8 cellular contexts compared by ENCODE assay signal in the genomic region with DNA sequence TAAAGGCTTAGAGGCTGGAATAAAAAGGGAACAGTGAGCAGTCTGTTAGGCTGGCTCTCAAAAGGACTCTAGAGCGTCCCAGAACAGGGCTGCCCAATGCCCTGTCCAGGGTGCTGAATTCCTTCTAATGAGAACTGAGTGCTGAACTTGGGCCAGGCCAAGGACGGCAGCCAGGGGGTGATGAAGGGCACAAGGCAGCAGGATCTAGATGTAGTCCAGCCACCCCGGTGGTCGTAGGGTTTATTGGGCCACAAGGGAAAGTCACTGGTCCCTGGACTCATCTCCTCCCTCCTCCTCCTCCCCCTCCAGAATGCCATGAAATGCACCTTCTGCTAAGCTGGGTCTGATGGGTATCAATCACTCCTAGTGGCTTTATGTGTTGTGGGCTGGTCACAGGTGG. TPM values are rescaled to one million over a fixed set of nuclear protein-coding genes. Genes with fewer than 3 reads are reported as not detected.
DNase-seq lines count a peak whose midpoint lies in the region; ATAC-seq, FAIRE-seq and TF ChIP-seq lines count a peak whose summit lies in the region.

No MANE protein-coding gene starts in this region.

- H3K9ac ChIP-seq in H1 (replicated peaks in 1 of 4; ENCODE audit: extremely low read depth in 1 of 4, low read depth in 3 of 4, low read length in 3 of 4), result no peak overlapping the region

- POLR2A ChIA-PET in CD4-positive, alpha-beta T cell (lab: Charles Lee), result no interaction called here
- POLR2A ChIA-PET in WTC11 (lab: Charles Lee) (no interaction called here), H1 (lab: Charles Lee; ENCODE audit: partially characterized antibody) (interaction anchor here (1.2 kb wide), 1 partner anchor 492 kb away, joined by 3 read pairs; no protein-coding TSS in a partner anchor)

- no peak for TF ChIP-seq EP300 in H1 (IDR thresholded peaks at IDR 0.05; ENCODE audit: borderline replicate concordance in 1 of 2, low read depth in 2 of 2, low read length in 2 of 2)

- H3K36me3 Mint-ChIP-seq in CD4-positive, alpha-beta T cell (ENCODE audit: low read depth), result no peaks in the 10 kb centered on the region
- no peaks in the 10 kb centered on the region for H3K36me3 Mint-ChIP-seq in WTC11

- H3K27ac Mint-ChIP-seq in CD4-positive, alpha-beta T cell, result no peak overlapping the region
- H3K27ac Mint-ChIP-seq in WTC11, result no peak overlapping the region

- peaks cover 0 to 6% (median 2%) of the 10 kb centered on the region in 4 experiments; a peak in 2 of 7 replicates for H3K4me1 ChIP-seq in H1 (replicated peaks in 1 of 4; ENCODE audit: control insufficient read depth in 3 of 4, insufficient read depth in 4 of 4, low read length in 3 of 4)

- no peaks in the 10 kb centered on the region for H3K27me3 Mint-ChIP-seq in CD4-positive, alpha-beta T cell
- peaks cover under 1% of the 10 kb centered on the region for H3K27me3 Mint-ChIP-seq in WTC11 (ENCODE audit: low read depth)

- H3K14ac ChIP-seq in H1 (ENCODE audit: insufficient read length), result no peak overlapping the region

- H3K4me2 ChIP-seq in H1 (ENCODE audit: insufficient read depth in 1 of 2, low read depth in 2 of 2, low read length in 2 of 2), result no peak overlapping the region

- H3K27ac ChIP-seq in CD4-positive, alpha-beta T cell (ENCODE audit: low read depth, low read length), result no peak overlapping the region
- no peak overlapping the region for H3K27ac ChIP-seq in H1 (ENCODE audit: low read depth, low read length)

- H3K56ac ChIP-seq in H1 (replicated peaks; ENCODE audit: insufficient read length, low read depth, low read length), result no peak overlapping the region

- H3K9me3 ChIP-seq in CD4-positive, alpha-beta T cell (ENCODE audit: control insufficient read depth, low read length), result no peaks in the 10 kb centered on the region
- H3K9me3 ChIP-seq in H1 (ENCODE audit: insufficient read depth in 2 of 2, low read depth in 1 of 2, low read length in 1 of 2), result no peaks in the 10 kb centered on the region

- no peaks in the 10 kb centered on the region for H3K27me3 ChIP-seq in CD4-positive, alpha-beta T cell (ENCODE audit: control insufficient read depth, insufficient read depth, low read length)
- H3K27me3 ChIP-seq in H1 (replicated peaks in 1 of 4; ENCODE audit: control insufficient read depth in 3 of 4, extremely low read depth in 1 of 4, insufficient read depth in 3 of 4, low read length in 3 of 4), result no peaks in the 10 kb centered on the region; a peak in 1 of 7 replicates

- H3K79me1 ChIP-seq in H1 (ENCODE audit: low read depth, low read length), result peaks cover 3% of the 10 kb centered on the region; the same call in 1 of the 2 replicates

- H3K4me3 ChIP-seq in Jurkat, Clone E6-1 (ENCODE audit: low read length), result no peak overlapping the region
- no peak overlapping the region for H3K4me3 ChIP-seq in H1 (ENCODE audit: extremely low read depth in 1 of 4, insufficient read depth in 2 of 4, low read depth in 3 of 4, low read length in 4 of 4)

- no peak overlapping the region for H2BK20ac ChIP-seq in H1 (ENCODE audit: low read length)

- H2BK5ac ChIP-seq in H1 (ENCODE audit: low read depth, low read length), result no peak overlapping the region; the same call in 1 of the 2 replicates

- peak; percentile 91 for FAIRE-seq in H1 (lab: Jason Lieb, UNC)
- peak; percentile 90 for FAIRE-seq in urothelium cell line (lab: Jason Lieb, UNC)

- TF ChIP-seq CTCF in CD4-positive, alpha-beta T cell (IDR thresholded peaks at IDR 0.05), result no peak
- TF ChIP-seq CTCF in WTC11 (IDR thresholded peaks at IDR 0.05) (no peak), H1 (IDR thresholded peaks at IDR 0.05; ENCODE audit: control extremely low read depth in 1 of 3, insufficient read depth in 1 of 3, low read depth in 1 of 3, low read length in 3 of 3) (peak; percentile 88 to 96 (median 95))

- no peak overlapping the region for H4K91ac ChIP-seq in H1 (replicated peaks; ENCODE audit: insufficient read length, low read length)

- H3K36me3 ChIP-seq in H1 (ENCODE audit: control insufficient read depth in 2 of 4, insufficient read depth in 4 of 4, low read length in 3 of 4), result no peaks in the 10 kb centered on the region

- peak in 6 of 10 experiments; percentile 10 to 32 (median 22) for DNase-seq in CD4-positive, alpha-beta T cell
- DNase-seq in Jurkat, Clone E6-1 (ENCODE audit: low read depth, low spot score), result peak; percentile 61
- DNase-seq in WTC11 (ENCODE audit: low spot score) (peak; percentile 89), H1 (ENCODE audit: low read depth in 1 of 2, low spot score in 2 of 2) (peak; percentile 61 to 88), midbrain (lab: John Stamatoyannopoulos, UW) (peak; percentile 73), urothelium cell line (ENCODE audit: low spot score) (peak; percentile 75), NCI-H187 treated with DMSO at 0.1 percent for 48 hours (lab: John Stamatoyannopoulos, UW) (no peak)

- H3K9me3 Mint-ChIP-seq in CD4-positive, alpha-beta T cell, result no peaks in the 10 kb centered on the region
- H3K9me3 Mint-ChIP-seq in WTC11, result no peaks in the 10 kb centered on the region

- peak; percentile 60 to 69 for TF ChIP-seq RAD21 in H1 (IDR thresholded peaks at IDR 0.05 in 1 of 2, conservative IDR thresholded peaks at IDR 0.05 in 1 of 2; ENCODE audit: low read depth in 2 of 2, low read length in 2 of 2)

- no peak overlapping the region for H2AFZ ChIP-seq in H1 (ENCODE audit: low read length)

- H3K23me2 ChIP-seq in H1 (ENCODE audit: low read depth, low read length), result no peaks in the 10 kb centered on the region

- no peak overlapping the region for H2AK5ac ChIP-seq in H1 (ENCODE audit: low read depth, low read length)

- no peak for TF ChIP-seq POLR2A in H1 (IDR thresholded peaks at IDR 0.05; ENCODE audit: control extremely low read depth in 1 of 2, low read depth in 2 of 2, low read length in 2 of 2)

- no peak overlapping the region for H3K18ac ChIP-seq in H1 (ENCODE audit: extremely low read depth, low read length)

- ATAC-seq in CD4-positive, alpha-beta T cell (ENCODE audit: poor library complexity), result peak; percentile 72
- peak; percentile 99 for ATAC-seq in WTC11
- no peak for ATAC-seq in HG03442 (IDR thresholded peaks at IDR 0.05; ENCODE audit: unreplicated experiment)

- CTCF ChIA-PET in CD4-positive, alpha-beta T cell (lab: Charles Lee), result interaction anchor here (1.0 kb wide), 1 partner anchor 56 kb away, joined by 3 read pairs; no protein-coding TSS in a partner anchor
- CTCF ChIA-PET in WTC11 (lab: Charles Lee) (interaction anchor here (1.2 to 5.8 kb wide), 3 partner anchors 9 to 56 kb away, joined by 4 to 31 read pairs (median 5); no protein-coding TSS in a partner anchor), H1 (lab: Charles Lee; ENCODE audit: partially characterized antibody) (interaction anchor here (0.7 to 6.8 kb wide), 15 partner anchors 8 to 159 kb away, joined by 3 to 53 read pairs (median 4); no protein-coding TSS in a partner anchor)

- no peak overlapping the region for H3K23ac ChIP-seq in H1 (ENCODE audit: insufficient read length)

- H3K4ac ChIP-seq in H1 (replicated peaks; ENCODE audit: insufficient read length, low read depth, low read length), result no peak overlapping the region

- intact Hi-C loops in CD4-positive, alpha-beta T cell (cut with DNase I, micrococcal nuclease), result no loop called here

- WGBS in H1 (ENCODE audit: extremely low coverage in 1 of 2, insufficient coverage in 1 of 2, insufficient read length in 1 of 2, insufficient replicate concordance in 2 of 2, low coverage in 1 of 2, low lambda C conversion rate in 2 of 2, missing lambda C conversion rate in 1 of 2), 2 experiments, result 33% methylated on average over 4 of the region's 4 CpGs; no CpG with 5 or more reads in 1 of the 2 experiments

- no peak overlapping the region for H2BK15ac ChIP-seq in H1 (ENCODE audit: low read length)

- H3K4me3 Mint-ChIP-seq in CD4-positive, alpha-beta T cell, result no peak overlapping the region
- no peak overlapping the region for H3K4me3 Mint-ChIP-seq in WTC11

- no peak overlapping the region for H2BK12ac ChIP-seq in H1 (ENCODE audit: low read depth, low read length)

- H4K8ac ChIP-seq in H1 (ENCODE audit: extremely low read depth, insufficient read depth, low read length), result no peak overlapping the region

- no peak overlapping the region for H2BK120ac ChIP-seq in H1 (replicated peaks; ENCODE audit: low read depth, low read length)

- H3K79me2 ChIP-seq in H1 (ENCODE audit: control insufficient read depth in 1 of 2, insufficient read depth in 2 of 2, low read length in 2 of 2), result no peaks in the 10 kb centered on the region

- no peak overlapping the region for H4K5ac ChIP-seq in H1 (ENCODE audit: insufficient read length, low read depth, low read length)

- H3K4me1 Mint-ChIP-seq in CD4-positive, alpha-beta T cell (ENCODE audit: low read depth), result no peaks in the 10 kb centered on the region
- H3K4me1 Mint-ChIP-seq in WTC11, result peaks cover 3% of the 10 kb centered on the region; the same call in 1 of the 2 replicates

- no peaks in the 10 kb centered on the region for H4K20me1 ChIP-seq in H1 (replicated peaks in 1 of 2; ENCODE audit: control insufficient read depth in 1 of 2, insufficient read depth in 2 of 2, low read length in 2 of 2)

RNA-seq across cellular contexts. Expression of gene NPTXR, which starts 19.2 kb away (rescaled TPM):
- 1 to 10 TPM; 4.2 to 4.6 TPM for total RNA-seq in CD4-positive, alpha-beta T cell
- polyA plus RNA-seq in Jurkat, Clone E6-1 (2012; ENCODE audit: insufficient read depth, insufficient read length), result 1.4 TPM
- 10.4 to 11.2 TPM (median 10.6 TPM) in 3 replicates for total RNA-seq in WTC11 (2021)
- total RNA-seq in H1 (2021; fragmentation: NEBNext Ultra II Directional; extraction: Animal tissue kit (Norgen Biotek cat#: 25700)), result 5.8 and 6.4 TPM in 2 replicates
- 3.7 and 4.9 TPM in 2 replicates for polyA plus RNA-seq in H1 (2011; rRNA removed)
- polyA plus RNA-seq in H1 (2011; cell fraction: cytosol; rRNA removed), result 3.3 TPM
- polyA plus RNA-seq in H1 (2011; cell fraction: nucleus; rRNA removed), result 3.8 TPM
- polyA plus RNA-seq in H1 (2012, experiment 1 of 2), result 5.5 to 8.8 TPM (median 6.9 TPM) in 4 replicates
- 5.3 TPM for polyA plus RNA-seq in H1 (2012, experiment 2 of 2)
- polyA plus RNA-seq in H1 (2013, experiment 1 of 2), result 5.2 TPM
- polyA plus RNA-seq in H1 (2013, experiment 2 of 2), result 6.0 TPM
- polyA minus RNA-seq in H1 (2011; rRNA and poly(A)+ RNA removed), result 5.1 and 5.9 TPM in 2 replicates
- polyA minus RNA-seq in H1 (2011; cell fraction: cytosol; rRNA and poly(A)+ RNA removed), result 8.6 TPM
- polyA minus RNA-seq in H1 (2011; cell fraction: nucleus; rRNA and poly(A)+ RNA removed), result 2.4 TPM

RNA-seq across cellular contexts. Expression of gene DNAL4, which starts 30.6 kb away (rescaled TPM):
- 1 to 10 TPM; 1.9 to 2.7 TPM for total RNA-seq in CD4-positive, alpha-beta T cell
- 17.1 TPM for polyA plus RNA-seq in Jurkat, Clone E6-1 (2012; ENCODE audit: insufficient read depth, insufficient read length)
- total RNA-seq in WTC11 (2021), result 11.8 to 12.2 TPM (median 12.1 TPM) in 3 replicates
- total RNA-seq in H1 (2021; fragmentation: NEBNext Ultra II Directional; extraction: Animal tissue kit (Norgen Biotek cat#: 25700)), result 7.8 and 8.8 TPM in 2 replicates
- polyA plus RNA-seq in H1 (2011; rRNA removed), result 14.0 and 23.4 TPM in 2 replicates
- polyA plus RNA-seq in H1 (2011; cell fraction: cytosol; rRNA removed), result 17.7 TPM
- polyA plus RNA-seq in H1 (2011; cell fraction: nucleus; rRNA removed), result 17.5 TPM
- polyA plus RNA-seq in H1 (2012, experiment 1 of 2), result 7.9 to 11.2 TPM (median 10.6 TPM) in 4 replicates
- polyA plus RNA-seq in H1 (2012, experiment 2 of 2), result 12.6 TPM
- 7.5 TPM for polyA plus RNA-seq in H1 (2013, experiment 1 of 2)
- 8.2 TPM for polyA plus RNA-seq in H1 (2013, experiment 2 of 2)
- polyA minus RNA-seq in H1 (2011; rRNA and poly(A)+ RNA removed), result 6.9 and 7.1 TPM in 2 replicates
- 5.4 TPM for polyA minus RNA-seq in H1 (2011; cell fraction: cytosol; rRNA and poly(A)+ RNA removed)
- polyA minus RNA-seq in H1 (2011; cell fraction: nucleus; rRNA and poly(A)+ RNA removed), result 2.5 TPM

RNA-seq across cellular contexts. Expression of gene CBX6, which starts 47.4 kb away (rescaled TPM):
- 10 to 100 TPM; 41.6 to 42.8 TPM for total RNA-seq in CD4-positive, alpha-beta T cell
- polyA plus RNA-seq in Jurkat, Clone E6-1 (2012; ENCODE audit: insufficient read depth, insufficient read length), result 12.3 TPM
- 21.5 to 27.0 TPM (median 23.8 TPM) in 3 replicates for total RNA-seq in WTC11 (2021)
- total RNA-seq in H1 (2021; fragmentation: NEBNext Ultra II Directional; extraction: Animal tissue kit (Norgen Biotek cat#: 25700)), result 27.5 and 28.2 TPM in 2 replicates
- 10.6 and 11.7 TPM in 2 replicates for polyA plus RNA-seq in H1 (2011; rRNA removed)
- polyA plus RNA-seq in H1 (2011; cell fraction: cytosol; rRNA removed), result 6.3 TPM
- 33.5 TPM for polyA plus RNA-seq in H1 (2011; cell fraction: nucleus; rRNA removed)
- 12.9 to 17.7 TPM (median 14.7 TPM) in 4 replicates for polyA plus RNA-seq in H1 (2012, experiment 1 of 2)
- 13.0 TPM for polyA plus RNA-seq in H1 (2012, experiment 2 of 2)
- 10.8 TPM for polyA plus RNA-seq in H1 (2013, experiment 1 of 2)
- 11.2 TPM for polyA plus RNA-seq in H1 (2013, experiment 2 of 2)
- 15.0 and 17.1 TPM in 2 replicates for polyA minus RNA-seq in H1 (2011; rRNA and poly(A)+ RNA removed)
- 22.2 TPM for polyA minus RNA-seq in H1 (2011; cell fraction: cytosol; rRNA and poly(A)+ RNA removed)
- polyA minus RNA-seq in H1 (2011; cell fraction: nucleus; rRNA and poly(A)+ RNA removed), result 50.0 TPM

Comparison
In these comparisons a context has a peak if more than half of its experiments do, and no peak if none do; other contexts are left out.
1. CTCF ChIP-seq: peak in H1 (3 of 3); none in CD4-positive, alpha-beta T cell (single experiment) and WTC11 (single experiment).